Comparison of ENCODE assay signal across 9 cellular contexts in the genomic region with DNA sequence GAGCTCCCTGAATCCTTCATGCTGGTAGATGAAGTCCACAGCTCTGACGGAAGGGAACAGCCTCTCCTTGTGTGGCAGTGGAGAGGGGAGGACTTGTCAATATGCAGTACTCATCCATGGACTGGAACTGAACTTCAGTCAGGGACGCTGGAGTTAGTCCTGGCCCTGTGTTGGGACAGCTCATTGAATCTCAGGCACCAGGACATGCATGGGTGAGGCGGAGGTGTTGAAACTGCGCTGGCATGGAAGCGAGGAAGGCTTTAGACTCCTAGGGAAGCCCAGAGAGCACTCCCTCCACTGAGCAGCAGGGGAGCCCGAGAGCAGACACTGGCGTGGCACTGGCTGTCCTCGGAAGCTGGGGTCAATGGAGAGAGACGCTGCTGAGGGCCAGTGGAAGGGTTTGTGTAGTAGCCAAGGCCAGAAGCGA.
DNase-seq lines count a peak whose midpoint lies in the region; ATAC-seq and TF ChIP-seq lines count a peak whose summit lies in the region.
"Had no signal": no experiment of that assay in that cellular context is flagged by ENCODE, and none has a peak within 500 bp of the region (broad histone marks: within the 10 kb centered on the region; RNA-seq: fewer than 3 reads in every experiment).

No MANE protein-coding gene starts in this region.

- H4K8ac ChIP-seq in mesendoderm (ENCODE audit: low read depth, low read length), result no peak overlapping the region

- no peaks in the 10 kb centered on the region for H3K27me3 ChIP-seq in HL-60 (ENCODE audit: insufficient read depth, poor library complexity, severe bottlenecking)
- H3K27me3 ChIP-seq in mesendoderm (ENCODE audit: insufficient read depth, low read length, poor library complexity), result no peaks in the 10 kb centered on the region

- no peak overlapping the region for H3K4me3 Mint-ChIP-seq in chondrocyte (ENCODE audit: unreplicated experiment)

- H3K4ac ChIP-seq in mesendoderm (ENCODE audit: low read depth, low read length), result no peak overlapping the region

- no peak overlapping the region for H2BK120ac ChIP-seq in mesendoderm (ENCODE audit: low read depth, low read length)

- no peaks in the 10 kb centered on the region for H3K79me1 ChIP-seq in mesendoderm (ENCODE audit: low read length)

- no peak overlapping the region for H2BK5ac ChIP-seq in mesendoderm (ENCODE audit: low read length)

- H3K4me2 ChIP-seq in mesendoderm (ENCODE audit: low read length), result no peak overlapping the region

- H2BK15ac ChIP-seq in mesendoderm (replicated peaks; ENCODE audit: low read depth), result no peak overlapping the region

- H2AK5ac ChIP-seq in mesendoderm (ENCODE audit: low read length), result no peak overlapping the region

- H3K18ac ChIP-seq in mesendoderm (ENCODE audit: low read length), result no peak overlapping the region

- peaks cover 8% of the 10 kb centered on the region for H3K4me1 Mint-ChIP-seq in chondrocyte (ENCODE audit: low read depth)

- H3K36me3 Mint-ChIP-seq in chondrocyte (ENCODE audit: low read depth), result peaks cover 1% of the 10 kb centered on the region

- peak overlapping the region; percentile 45 for H3K27ac Mint-ChIP-seq in chondrocyte (ENCODE audit: unreplicated experiment)

- no peak for TF ChIP-seq CTCF in HL-60 (IDR thresholded peaks at IDR 0.05; ENCODE audit: insufficient read depth, low read length)
- TF ChIP-seq CTCF in chondrocyte (IDR thresholded peaks at IDR 0.05), result peak; percentile 67

- peaks cover 6% of the 10 kb centered on the region for H3K9me3 Mint-ChIP-seq in chondrocyte (ENCODE audit: low read depth)

- no peaks in the 10 kb centered on the region for H3K36me3 ChIP-seq in mesendoderm (ENCODE audit: control insufficient read depth, insufficient read depth, low read length)

- H3K27ac ChIP-seq in HL-60 (replicated peaks) (peak overlapping the region; percentile 83; the same call in 1 of the 2 replicates), mesendoderm (ENCODE audit: low read depth, low read length) (no peak overlapping the region)

- H3K9ac ChIP-seq in mesendoderm (ENCODE audit: low read length), result no peak overlapping the region

- no peak overlapping the region for H3K4me3 ChIP-seq in HL-60 (replicated peaks; ENCODE audit: insufficient read depth, low read length)
- no peak overlapping the region for H3K4me3 ChIP-seq in mesendoderm (ENCODE audit: low read length)

- ATAC-seq in HG02840 (IDR thresholded peaks at IDR 0.05; ENCODE audit: low FRiP score, unreplicated experiment), result no peak
- ATAC-seq in GM21367 (IDR thresholded peaks at IDR 0.05; ENCODE audit: unreplicated experiment), result no peak
- no peak for ATAC-seq in GM19395 (IDR thresholded peaks at IDR 0.05; ENCODE audit: unreplicated experiment)

- H4K5ac ChIP-seq in mesendoderm (ENCODE audit: low read length), result no peak overlapping the region

- H3K79me2 ChIP-seq in mesendoderm (ENCODE audit: control insufficient read depth, insufficient read depth, low read length), result no peaks in the 10 kb centered on the region

- no peak overlapping the region for H3K56ac ChIP-seq in mesendoderm (ENCODE audit: low read length)

- no peak overlapping the region for H3K23ac ChIP-seq in mesendoderm (ENCODE audit: low read length)

- DNase-seq in CD1c-positive myeloid dendritic cell (ENCODE audit: extremely low spot score), result peak; percentile 1
- DNase-seq in HL-60 (ENCODE audit: low read depth in 1 of 2, low spot score in 1 of 2), result no peak
- DNase-seq in chondrocyte (ENCODE audit: low spot score), result no peak
- peak; percentile 53 for DNase-seq in mesendoderm
- no peak for DNase-seq in stimulated activated CD4-positive, alpha-beta T cell treated with anti-CD3 and anti-CD28 coated beads, Interleukin-4, amount 100 ng/mL, for 4 hours
- DNase-seq: anterior cingulate cortex had no signal

- H3K4me1 ChIP-seq in mesendoderm (ENCODE audit: control insufficient read depth, low read depth, low read length), result no peaks in the 10 kb centered on the region

- H3K27me3 Mint-ChIP-seq in chondrocyte (ENCODE audit: low read depth), result peaks cover 8% of the 10 kb centered on the region

- no CpG with 5 or more reads among the region's 10 CpGs for WGBS in mesendoderm (ENCODE audit: extremely low coverage, insufficient coverage, low lambda C conversion rate)

Comparison
In these comparisons a context has a peak if more than half of its experiments do, and no peak if none do; other contexts are left out.
1. DNase-seq: peak in CD1c-positive myeloid dendritic cell (single experiment) and mesendoderm (single experiment); none in HL-60 (0 of 2), chondrocyte (single experiment) and stimulated activated CD4-positive, alpha-beta T cell treated with anti-CD3 and anti-CD28 coated beads, Interleukin-4, amount 100 ng/mL, for 4 hours (0 of 2).